ENCODE assay signal across 17 cellular contexts in the genomic region with DNA sequence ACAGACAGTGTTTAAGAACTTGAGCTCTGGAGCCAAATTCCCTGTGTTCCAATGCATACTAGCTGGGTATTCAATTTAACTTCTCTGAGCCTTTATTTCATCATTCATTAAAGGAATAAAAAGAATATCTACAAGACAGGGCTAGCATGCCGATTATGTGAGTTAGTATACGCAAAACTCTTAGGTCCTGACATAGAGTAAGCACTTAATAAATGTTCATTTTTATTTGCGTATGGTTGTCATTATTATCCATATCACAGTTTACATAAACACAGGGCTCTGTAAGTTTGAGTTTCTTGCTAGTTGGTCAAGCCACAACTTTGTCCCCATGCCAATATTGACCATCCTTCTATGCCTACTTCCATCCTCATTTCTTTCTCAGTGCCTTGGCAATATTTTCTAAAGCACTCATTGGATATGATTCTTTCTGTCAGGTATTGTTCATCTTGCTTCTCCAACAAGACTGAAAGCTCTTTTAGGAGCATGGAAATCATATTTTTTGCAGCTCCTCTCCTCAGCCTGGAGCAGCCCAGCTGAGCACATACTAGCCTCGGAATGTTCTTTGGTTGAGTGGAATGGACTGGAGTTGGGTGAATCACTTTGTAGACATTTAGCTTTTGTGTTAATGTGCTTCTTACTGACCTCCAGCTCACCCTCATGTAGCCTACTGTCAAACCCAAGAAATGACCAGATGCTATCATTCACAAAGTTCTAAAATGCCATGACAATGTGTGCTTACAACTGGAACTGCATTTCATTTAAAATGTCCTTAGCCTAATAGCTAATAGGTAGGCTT.
A peak's percentile ranks its signal among the peaks of the same experiment; 100 is the strongest.
DNase-seq lines count a peak whose midpoint lies in the region; ATAC-seq and TF ChIP-seq lines count a peak whose summit lies in the region.
"Had no signal": no experiment of that assay in that cellular context is flagged by ENCODE, and none has a peak within 500 bp of the region (broad histone marks: within the 10 kb centered on the region; RNA-seq: fewer than 3 reads in every experiment).

No MANE protein-coding gene starts in this region.

- no peaks in the 10 kb centered on the region for H3K9me3 ChIP-seq in suprapubic skin
- H3K9me3 ChIP-seq: ascending aorta, gastroesophageal sphincter had no signal

- no peak overlapping the region for H3K27ac ChIP-seq in suprapubic skin
- H3K27ac ChIP-seq: ascending aorta, gastroesophageal sphincter had no signal

- DNase-seq in AG10803 (ENCODE audit: low read depth) = peak; percentile 93
- peak; percentile 75 for DNase-seq in LHCN-M2 (ENCODE audit: low read depth)
- peak; percentile 96 for DNase-seq in choroid plexus epithelial cell (ENCODE audit: low read depth)
- peak; percentile 64 for DNase-seq in kidney tubule cell (ENCODE audit: low spot score)
- DNase-seq in suprapubic skin (ENCODE audit: low spot score in 2 of 2) = no peak
- DNase-seq in putamen (ENCODE audit: low spot score) = no peak
- no peak for DNase-seq in left ventricle myocardium superior
- no peak for DNase-seq in HT-29 (ENCODE audit: low spot score)
- DNase-seq: activated CD4-positive, alpha-beta T cell treated with anti-CD3 and anti-CD28 coated beads for 1 hour; activated gamma-delta T cell; GOT3; NCI-H187; NCI-H446; Right ventricle myocardium superior; T-helper 9 cell had no signal

- H3K4me3 ChIP-seq in AG10803 (ENCODE audit: low read length) (no peak overlapping the region), choroid plexus epithelial cell (ENCODE audit: low read depth, low read length) (no peak overlapping the region), suprapubic skin (no peak overlapping the region)
- H3K4me3 ChIP-seq: ascending aorta, gastroesophageal sphincter had no signal

- no peaks in the 10 kb centered on the region for H3K36me3 ChIP-seq in suprapubic skin
- H3K36me3 ChIP-seq: ascending aorta, gastroesophageal sphincter had no signal

- WGBS in suprapubic skin = 93% methylated on average over 4 of the region's 4 CpGs

- no peak for TF ChIP-seq POLR2A in suprapubic skin (IDR thresholded peaks at IDR 0.05)

- TF ChIP-seq EP300 in suprapubic skin (IDR thresholded peaks at IDR 0.05) = no peak

- H3K27me3 ChIP-seq in suprapubic skin = no peaks in the 10 kb centered on the region
- H3K27me3 ChIP-seq: ascending aorta, gastroesophageal sphincter had no signal

- intact Hi-C loops in left ventricle myocardium superior (cut with micrococcal nuclease) = no loop called here

- no peak for TF ChIP-seq CTCF in AG10803 (conservative IDR thresholded peaks at IDR 0.05; ENCODE audit: low read length)
- no peak for TF ChIP-seq CTCF in choroid plexus epithelial cell (conservative IDR thresholded peaks at IDR 0.05; ENCODE audit: low read depth, low read length)
- TF ChIP-seq CTCF in suprapubic skin (IDR thresholded peaks at IDR 0.05) = no peak

- no peaks in the 10 kb centered on the region for H3K4me1 ChIP-seq in suprapubic skin
- H3K4me1 ChIP-seq: ascending aorta, gastroesophageal sphincter had no signal

- ATAC-seq in left ventricle myocardium superior = no peak
- ATAC-seq: gastroesophageal sphincter had no signal

Comparison
In these comparisons a context has a peak if more than half of its experiments do, and no peak if none do; other contexts are left out.
1. DNase-seq: peak in AG10803 (single experiment), LHCN-M2 (single experiment), choroid plexus epithelial cell (single experiment) and kidney tubule cell (single experiment); none in suprapubic skin (0 of 2), putamen (single experiment), left ventricle myocardium superior (single experiment) and HT-29 (single experiment).